Comparison of ENCODE assay signal across 1 cellular context in the genomic region with DNA sequence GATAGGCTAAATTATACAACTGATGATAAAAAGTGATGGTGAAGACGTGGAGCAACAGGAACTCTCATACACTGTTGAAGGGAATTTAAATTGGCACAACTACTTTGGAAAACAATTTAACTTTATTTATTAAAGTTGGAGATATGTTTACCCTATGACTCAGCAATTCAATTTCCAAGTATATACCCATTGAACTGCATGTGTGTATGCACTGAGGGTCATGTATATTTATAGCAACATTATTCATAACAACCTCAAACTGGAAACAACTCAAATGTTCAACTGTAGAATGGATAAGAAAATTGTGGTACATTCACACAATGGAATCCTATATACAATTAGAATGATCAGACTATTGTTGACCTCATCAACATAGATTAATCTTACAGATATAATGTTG.
TF ChIP-seq lines count a peak whose summit lies in the region.

No MANE protein-coding gene starts in this region.

TF ChIP-seq in K562, 482 proteins besides CTCF, POLR2A, EP300 and RAD21:
- TF ChIP-seq ZBTB12 (CRISPR knock-in tag; IDR thresholded peaks at IDR 0.05) = no peak
- no peak for TF ChIP-seq GTF2A2 (tag; IDR thresholded peaks at IDR 0.05)
- TF ChIP-seq, protein P1, sequence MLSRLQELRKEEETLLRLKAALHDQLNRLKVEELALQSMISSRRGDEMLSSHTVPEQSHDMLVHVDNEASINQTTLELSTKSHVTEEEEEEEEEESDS (CRISPR knock-in tag; IDR thresholded peaks at IDR 0.05) = no peak
- TF ChIP-seq CCAR2 (IDR thresholded peaks at IDR 0.05; ENCODE audit: low read depth, low read length) = no peak
- TF ChIP-seq ZNF644 (tag; IDR thresholded peaks at IDR 0.05; ENCODE audit: low read depth) = no peak
- no peak for TF ChIP-seq MTA1 (IDR thresholded peaks at IDR 0.05; ENCODE audit: borderline replicate concordance)
- TF ChIP-seq IRF2 (CRISPR knock-in tag; IDR thresholded peaks at IDR 0.05) = no peak
- TF ChIP-seq ZNF217 (CRISPR knock-in tag; IDR thresholded peaks at IDR 0.05) = no peak
- peak in 1 of 3 experiments; percentile 13; a peak in 1 of 6 replicates for TF ChIP-seq ZBTB11 (CRISPR knock-in tag; IDR thresholded peaks at IDR 0.05)
- TF ChIP-seq NFE2L1 (tag; IDR thresholded peaks at IDR 0.05; ENCODE audit: borderline replicate concordance, low read depth) = peak; percentile 47; the same call in 1 of the 2 replicates
- TF ChIP-seq C11orf30 (IDR thresholded peaks at IDR 0.05; ENCODE audit: low read depth) = 0 out of 2 replicates have a peak, but pooled peaks have one; percentile 23
- TF ChIP-seq MAFG (tag; conservative IDR thresholded peaks at IDR 0.05) = peak; percentile 43; the same call in 1 of the 2 replicates
- TF ChIP-seq LCOR (CRISPR knock-in tag; IDR thresholded peaks at IDR 0.05) = no peak
- no peak for TF ChIP-seq RBBP5 (IDR thresholded peaks at IDR 0.05; ENCODE audit: borderline replicate concordance, insufficient read depth, low read length, poor library complexity, severe bottlenecking)
- no peak for TF ChIP-seq ZNF780A (CRISPR knock-in tag; IDR thresholded peaks at IDR 0.05)
- TF ChIP-seq ZNF699 (CRISPR knock-in tag; IDR thresholded peaks at IDR 0.05; ENCODE audit: insufficient replicate concordance) = no peak
- no peak for TF ChIP-seq ZNF766 (CRISPR knock-in tag; conservative IDR thresholded peaks at IDR 0.05)
- no peak for TF ChIP-seq ZNF639 (CRISPR knock-in tag; conservative IDR thresholded peaks at IDR 0.05 in 1 of 2, IDR thresholded peaks at IDR 0.05 in 1 of 2)
- no peak for TF ChIP-seq ZNF274 (IDR thresholded peaks at IDR 0.05; ENCODE audit: borderline replicate concordance, low read depth, low read length)
- TF ChIP-seq ZNF212 (CRISPR knock-in tag; IDR thresholded peaks at IDR 0.05) = no peak
- no peak for TF ChIP-seq PTBP1 (IDR thresholded peaks at IDR 0.05; ENCODE audit: low read depth, low read length)
- no peak for TF ChIP-seq NUFIP1 (IDR thresholded peaks at IDR 0.05; ENCODE audit: partially characterized antibody)
- no peak for TF ChIP-seq GABPB1 (CRISPR knock-in tag; IDR thresholded peaks at IDR 0.05)
- TF ChIP-seq SMC3 (conservative IDR thresholded peaks at IDR 0.05; ENCODE audit: insufficient read depth, low read depth, low read length) = no peak
- TF ChIP-seq RBM34 (IDR thresholded peaks at IDR 0.05; ENCODE audit: borderline replicate concordance, insufficient read depth, low read length) = no peak
- no peak for TF ChIP-seq GTF2B (IDR thresholded peaks at IDR 0.05; ENCODE audit: extremely low read depth, insufficient read length)
- TF ChIP-seq NCOA4 (IDR thresholded peaks at IDR 0.05; ENCODE audit: partially characterized antibody) = no peak
- TF ChIP-seq SMAD2 (IDR thresholded peaks at IDR 0.05; ENCODE audit: low read depth, low read length) = no peak
- TF ChIP-seq CBX2 (IDR thresholded peaks at IDR 0.05; ENCODE audit: insufficient read depth, low read length, poor library complexity, severe bottlenecking) = no peak
- TF ChIP-seq BRF2 (IDR thresholded peaks at IDR 0.05; ENCODE audit: borderline replicate concordance, insufficient read depth, insufficient read length) = no peak
- peak; percentile 60 for TF ChIP-seq NFE2 (IDR thresholded peaks at IDR 0.05; ENCODE audit: low read depth)
- no peak for TF ChIP-seq ELF2 (CRISPR knock-in tag; IDR thresholded peaks at IDR 0.05)
- no peak for TF ChIP-seq MAX (CRISPR knock-in tag; IDR thresholded peaks at IDR 0.05)
- no peak for TF ChIP-seq FOXA3 (CRISPR knock-in tag; conservative IDR thresholded peaks at IDR 0.05 in 1 of 2, IDR thresholded peaks at IDR 0.05 in 1 of 2)
- TF ChIP-seq POLR2H (tag; IDR thresholded peaks at IDR 0.05; ENCODE audit: low read depth) = no peak
- no peak for TF ChIP-seq CREBBP (IDR thresholded peaks at IDR 0.05; ENCODE audit: low read depth, low read length)
- TF ChIP-seq CAMTA2 (CRISPR knock-in tag; conservative IDR thresholded peaks at IDR 0.05) = no peak
- no peak for TF ChIP-seq CHD4 (IDR thresholded peaks at IDR 0.05; ENCODE audit: insufficient read depth, insufficient replicate concordance, low read depth, low read length, poor library complexity, severe bottlenecking)
